9 cellular contexts compared by ENCODE assay signal in the genomic region with DNA sequence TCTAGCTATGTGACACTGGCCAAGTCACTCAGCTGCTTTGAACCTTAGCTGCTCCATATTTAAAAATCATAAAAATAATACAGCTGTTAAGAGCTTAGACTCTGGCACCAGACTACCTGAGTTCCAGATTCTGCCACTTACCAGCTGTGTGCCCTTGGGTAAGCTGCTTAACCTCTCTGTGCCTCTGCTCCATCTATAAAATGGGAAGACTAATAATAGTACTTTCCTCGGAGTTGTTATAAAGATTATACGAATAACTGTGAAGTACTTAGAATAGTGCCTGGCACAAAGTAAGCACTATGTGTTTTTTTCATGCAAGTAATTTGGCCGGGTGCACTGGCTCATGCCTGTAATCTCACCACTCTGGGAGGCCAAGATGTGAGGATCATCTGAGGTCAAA. TPM values are rescaled to one million over a fixed set of nuclear protein-coding genes. Genes with fewer than 3 reads are reported as not detected.
DNase-seq lines count a peak whose midpoint lies in the region; ATAC-seq and TF ChIP-seq lines count a peak whose summit lies in the region.
"Had no signal": no experiment of that assay in that cellular context is flagged by ENCODE, and none has a peak within 500 bp of the region (broad histone marks: within the 10 kb centered on the region; RNA-seq: fewer than 3 reads in every experiment).

No MANE protein-coding gene starts in this region.

- H3K27ac Mint-ChIP-seq in activated naive CD8-positive, alpha-beta T cell treated with anti-CD3 and anti-CD28 coated beads for 36 hours, result no peak overlapping the region

- CTCF ChIA-PET in A673 (lab: Charles Lee), result no interaction called here

- ATAC-seq in HG03439 (IDR thresholded peaks at IDR 0.05; ENCODE audit: unreplicated experiment), result no peak
- ATAC-seq in HG03280 (IDR thresholded peaks at IDR 0.05; ENCODE audit: unreplicated experiment), result no peak

- H3K9me3 Mint-ChIP-seq in activated naive CD8-positive, alpha-beta T cell treated with anti-CD3 and anti-CD28 coated beads for 36 hours, result no peaks in the 10 kb centered on the region

- peaks cover 5% of the 10 kb centered on the region for H3K4me1 ChIP-seq in A673 (ENCODE audit: insufficient read depth, low read length, poor library complexity, severe bottlenecking)
- H3K4me1 ChIP-seq in HAP-1, result peaks cover 6% of the 10 kb centered on the region; the same call in 1 of the 2 replicates
- H3K4me1 ChIP-seq in mesenchymal stem cell (ENCODE audit: control insufficient read depth, insufficient read depth, low read depth, low read length), result peaks cover 6% of the 10 kb centered on the region

- TF ChIP-seq CTCF in A673 (conservative IDR thresholded peaks at IDR 0.05; ENCODE audit: low read depth, low read length) (no peak), GM13976 (IDR thresholded peaks at IDR 0.05; ENCODE audit: borderline replicate concordance, control extremely low read depth, extremely low read depth, insufficient read depth, missing control alignments) (no peak)

- peaks cover 35% of the 10 kb centered on the region for H3K4me1 Mint-ChIP-seq in activated naive CD8-positive, alpha-beta T cell treated with anti-CD3 and anti-CD28 coated beads for 36 hours

- no peak overlapping the region for H2BK12ac ChIP-seq in mesenchymal stem cell (ENCODE audit: low read length in 2 of 2)

- no peak overlapping the region for H3K4ac ChIP-seq in mesenchymal stem cell (ENCODE audit: low read depth in 1 of 2, low read length in 2 of 2)

- H3K79me1 ChIP-seq in mesenchymal stem cell (replicated peaks; ENCODE audit: low read length, poor library complexity, severe bottlenecking), result peaks cover 26% of the 10 kb centered on the region

- BruUV-seq in A673 (replicated peaks; lab: Mats Ljungman, UMichigan), result TSS peak; percentile 59

- no peak overlapping the region for H2AK5ac ChIP-seq in mesenchymal stem cell (ENCODE audit: low read length, severe bottlenecking)

- no peak overlapping the region for H4K8ac ChIP-seq in mesenchymal stem cell (ENCODE audit: low read length)

- in situ Hi-C loops in HAP-1 (cut with MboI; ENCODE audit: low sequenced_read_pairs) (no loop called here), GM13976 (cut with MboI; ENCODE audit: low sequenced_read_pairs, unreplicated experiment) (no loop called here)

- H3K14ac ChIP-seq in mesenchymal stem cell (ENCODE audit: low read length in 2 of 2), result no peak overlapping the region

- peak overlapping the region; percentile 90 for H3K4me3 Mint-ChIP-seq in activated naive CD8-positive, alpha-beta T cell treated with anti-CD3 and anti-CD28 coated beads for 36 hours

- no peak overlapping the region for H2BK120ac ChIP-seq in mesenchymal stem cell (ENCODE audit: low read depth, low read length)

- DNase-seq in A673 (ENCODE audit: low spot score), result no peak
- no peak for DNase-seq in HAP-1 (ENCODE audit: low spot score in 2 of 2)
- DNase-seq in activated naive CD8-positive, alpha-beta T cell treated with anti-CD3 and anti-CD28 coated beads for 36 hours, result no peak
- DNase-seq in mesenchymal stem cell, result no peak
- no peak for DNase-seq in NCI-H2081 treated with DMSO at 0.1 percent for 48 hours (lab: John Stamatoyannopoulos, UW)
- DNase-seq in GM13976 (ENCODE audit: low spot score), result no peak
- DNase-seq: NCI-H526 had no signal

- H3K4me3 ChIP-seq in A673 (ENCODE audit: low read depth, low read length, poor library complexity, severe bottlenecking), result peak overlapping the region; percentile 84
- H3K4me3 ChIP-seq in HAP-1, result peak overlapping the region; percentile 46
- peak overlapping the region in 1 of 2 experiments; percentile 83 for H3K4me3 ChIP-seq in mesenchymal stem cell (ENCODE audit: insufficient read depth in 1 of 2, low read depth in 1 of 2, low read length in 2 of 2)

- POLR2A ChIA-PET in A673 (lab: Charles Lee; ENCODE audit: low non-redundant PET), result no interaction called here

- H2BK5ac ChIP-seq in mesenchymal stem cell (ENCODE audit: low read depth, low read length, poor library complexity, severe bottlenecking), result no peak overlapping the region

- H2AFZ ChIP-seq in mesenchymal stem cell (ENCODE audit: low read depth, low read length), result no peak overlapping the region

- intact Hi-C loops in A673 (cut with micrococcal nuclease; ENCODE audit: unreplicated experiment), result no loop called here

- no peak overlapping the region for H3K27ac ChIP-seq in A673 (ENCODE audit: low read depth, low read length, poor library complexity, severe bottlenecking)
- H3K27ac ChIP-seq in mesenchymal stem cell (ENCODE audit: low read length, poor library complexity, severe bottlenecking), result no peak overlapping the region

- H3K36me3 ChIP-seq in A673 (ENCODE audit: insufficient read depth, low read length, poor library complexity, severe bottlenecking), result peaks cover 4% of the 10 kb centered on the region
- peaks cover 9% of the 10 kb centered on the region; the same call in 1 of the 2 replicates for H3K36me3 ChIP-seq in HAP-1 (replicated peaks)
- peaks cover 0 to 1% of the 10 kb centered on the region in 2 experiments for H3K36me3 ChIP-seq in mesenchymal stem cell (ENCODE audit: control insufficient read depth in 1 of 2, insufficient read depth in 2 of 2, low read depth in 1 of 2, low read length in 2 of 2)

- H3K23ac ChIP-seq in mesenchymal stem cell (ENCODE audit: low read length in 2 of 2), result no peak overlapping the region

- H4K91ac ChIP-seq in mesenchymal stem cell (ENCODE audit: low read length), result no peak overlapping the region

- WGBS in mesenchymal stem cell, result 95% methylated on average over 3 of the region's 3 CpGs

- H2BK15ac ChIP-seq in mesenchymal stem cell (ENCODE audit: low read depth, poor library complexity, severe bottlenecking), result no peak overlapping the region

- peaks cover 20% of the 10 kb centered on the region for H3K36me3 Mint-ChIP-seq in activated naive CD8-positive, alpha-beta T cell treated with anti-CD3 and anti-CD28 coated beads for 36 hours

- no peak overlapping the region for H3K18ac ChIP-seq in mesenchymal stem cell (ENCODE audit: low read depth in 1 of 2, low read length in 2 of 2)

- H3K4me2 ChIP-seq in mesenchymal stem cell (ENCODE audit: low read length, poor library complexity, severe bottlenecking), result no peak overlapping the region

- H3K27me3 ChIP-seq in A673 (replicated peaks; ENCODE audit: insufficient read depth, low read depth, low read length, poor library complexity) (no peaks in the 10 kb centered on the region), HAP-1 (ENCODE audit: low read depth) (no peaks in the 10 kb centered on the region), mesenchymal stem cell (ENCODE audit: control insufficient read depth in 1 of 2, insufficient read depth in 1 of 2, low read length in 2 of 2) (no peaks in the 10 kb centered on the region)

- H3K9me3 ChIP-seq in A673 (ENCODE audit: low read depth, low read length, poor library complexity, severe bottlenecking), result no peaks in the 10 kb centered on the region
- H3K9me3 ChIP-seq in HAP-1, result no peaks in the 10 kb centered on the region
- no peaks in the 10 kb centered on the region for H3K9me3 ChIP-seq in mesenchymal stem cell (ENCODE audit: control insufficient read depth, low read length)

- no peaks in the 10 kb centered on the region for H3K27me3 Mint-ChIP-seq in activated naive CD8-positive, alpha-beta T cell treated with anti-CD3 and anti-CD28 coated beads for 36 hours

- H3K9ac ChIP-seq in mesenchymal stem cell (ENCODE audit: low read length), result peak overlapping the region; percentile 90

RNA-seq across cellular contexts. Expression of a gene that starts 1.4 kb away (rescaled TPM):
- total RNA-seq in A673 (2021), result 59.4 and 61.6 TPM in 2 replicates
- 10 to 100 TPM; 54.9 to 64.8 TPM for total RNA-seq in activated naive CD8-positive, alpha-beta T cell treated with anti-CD3 and anti-CD28 coated beads for 36 hours
- 11.1 TPM for polyA plus RNA-seq in mesenchymal stem cell (2013, experiment 1 of 2)
- 11.9 TPM for polyA plus RNA-seq in mesenchymal stem cell (2013, experiment 2 of 2)

RNA-seq across cellular contexts. Expression of a gene that starts 36.6 kb away (rescaled TPM):
- 2.5 and 3.0 TPM in 2 replicates for total RNA-seq in A673 (2021)
- total RNA-seq in activated naive CD8-positive, alpha-beta T cell treated with anti-CD3 and anti-CD28 coated beads for 36 hours, result under 1 TPM; 0.27 to 0.36 TPM
- 0.11 TPM for polyA plus RNA-seq in mesenchymal stem cell (2013, experiment 1 of 2)
- 0.08 TPM for polyA plus RNA-seq in mesenchymal stem cell (2013, experiment 2 of 2)
